ENCODE assay signal across 1 cellular context in genomic region chr11:114259551-114259983, GRCh38.
A peak's percentile ranks its signal among the peaks of the same experiment; 100 is the strongest.
TF ChIP-seq lines count a peak whose summit lies in the region.

No MANE protein-coding gene starts in this region.

TF ChIP-seq in HEK293, 187 proteins besides CTCF, POLR2A, EP300 and RAD21 (continued from another document and continues in another):
- no peak for TF ChIP-seq ZNF354C (tag by site-specific recombination; IDR thresholded peaks at IDR 0.05; ENCODE audit: borderline replicate concordance, low read depth)
- TF ChIP-seq ZSCAN30 (tag by site-specific recombination; IDR thresholded peaks at IDR 0.05): no peak
- TF ChIP-seq KLF16 (tag by site-specific recombination; IDR thresholded peaks at IDR 0.05): no peak
- TF ChIP-seq GLIS1 (tag by site-specific recombination; IDR thresholded peaks at IDR 0.05): peak; percentile 98
- no peak for TF ChIP-seq ZNF624 (tag by site-specific recombination; IDR thresholded peaks at IDR 0.05)
- TF ChIP-seq ZNF560 (tag by site-specific recombination; IDR thresholded peaks at IDR 0.05; ENCODE audit: borderline replicate concordance): no peak
- TF ChIP-seq SP3 (tag by site-specific recombination; IDR thresholded peaks at IDR 0.05): no peak
- no peak for TF ChIP-seq ZNF670 (tag by site-specific recombination; IDR thresholded peaks at IDR 0.05; ENCODE audit: low read depth)
- no peak for TF ChIP-seq MEIS1 (CRISPR knock-in tag; IDR thresholded peaks at IDR 0.05; ENCODE audit: borderline replicate concordance)
- no peak for TF ChIP-seq ZFP41 (tag by site-specific recombination; IDR thresholded peaks at IDR 0.05; ENCODE audit: borderline replicate concordance)
- TF ChIP-seq, protein P1, sequence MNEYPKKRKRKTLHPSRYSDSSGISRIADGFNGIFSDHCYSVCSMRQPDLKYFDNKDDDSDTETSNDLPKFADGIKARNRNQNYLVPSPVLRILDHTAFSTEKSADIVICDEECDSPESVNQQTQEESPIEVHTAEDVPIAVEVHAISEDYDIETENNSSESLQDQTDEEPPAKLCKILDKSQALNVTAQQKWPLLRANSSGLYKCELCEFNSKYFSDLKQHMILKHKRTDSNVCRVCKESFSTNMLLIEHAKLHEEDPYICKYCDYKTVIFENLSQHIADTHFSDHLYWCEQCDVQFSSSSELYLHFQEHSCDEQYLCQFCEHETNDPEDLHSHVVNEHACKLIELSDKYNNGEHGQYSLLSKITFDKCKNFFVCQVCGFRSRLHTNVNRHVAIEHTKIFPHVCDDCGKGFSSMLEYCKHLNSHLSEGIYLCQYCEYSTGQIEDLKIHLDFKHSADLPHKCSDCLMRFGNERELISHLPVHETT (tag by site-specific recombination; IDR thresholded peaks at IDR 0.05): 0 out of 2 replicates have a peak, but pooled peaks have one; percentile 23
- TF ChIP-seq ZNF548 (tag by site-specific recombination; IDR thresholded peaks at IDR 0.05): no peak
- no peak for TF ChIP-seq GLI4 (tag by site-specific recombination; IDR thresholded peaks at IDR 0.05)
- TF ChIP-seq, protein P2, sequence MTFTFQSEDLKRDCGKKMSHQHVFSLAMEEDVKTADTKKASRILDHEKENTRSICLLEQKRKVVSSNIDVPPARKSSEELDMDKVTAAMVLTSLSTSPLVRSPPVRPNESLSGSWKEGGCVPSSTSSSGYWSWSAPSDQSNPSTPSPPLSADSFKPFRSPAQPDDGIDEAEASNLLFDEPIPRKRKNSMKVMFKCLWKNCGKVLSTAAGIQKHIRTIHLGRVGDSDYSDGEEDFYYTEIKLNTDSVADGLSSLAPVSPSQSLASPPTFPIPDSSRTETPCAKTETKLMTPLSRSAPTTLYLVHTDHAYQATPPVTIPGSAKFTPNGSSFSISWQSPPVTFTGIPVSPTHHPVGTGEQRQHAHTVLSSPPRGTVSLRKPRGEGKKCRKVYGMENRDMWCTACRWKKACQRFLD (tag by site-specific recombination; IDR thresholded peaks at IDR 0.05): no peak
- no peak for TF ChIP-seq ZNF214 (tag by site-specific recombination; IDR thresholded peaks at IDR 0.05; ENCODE audit: borderline replicate concordance)
- no peak for TF ChIP-seq TSHZ1 (tag by site-specific recombination; IDR thresholded peaks at IDR 0.05; ENCODE audit: borderline replicate concordance)
- TF ChIP-seq, protein P3, sequence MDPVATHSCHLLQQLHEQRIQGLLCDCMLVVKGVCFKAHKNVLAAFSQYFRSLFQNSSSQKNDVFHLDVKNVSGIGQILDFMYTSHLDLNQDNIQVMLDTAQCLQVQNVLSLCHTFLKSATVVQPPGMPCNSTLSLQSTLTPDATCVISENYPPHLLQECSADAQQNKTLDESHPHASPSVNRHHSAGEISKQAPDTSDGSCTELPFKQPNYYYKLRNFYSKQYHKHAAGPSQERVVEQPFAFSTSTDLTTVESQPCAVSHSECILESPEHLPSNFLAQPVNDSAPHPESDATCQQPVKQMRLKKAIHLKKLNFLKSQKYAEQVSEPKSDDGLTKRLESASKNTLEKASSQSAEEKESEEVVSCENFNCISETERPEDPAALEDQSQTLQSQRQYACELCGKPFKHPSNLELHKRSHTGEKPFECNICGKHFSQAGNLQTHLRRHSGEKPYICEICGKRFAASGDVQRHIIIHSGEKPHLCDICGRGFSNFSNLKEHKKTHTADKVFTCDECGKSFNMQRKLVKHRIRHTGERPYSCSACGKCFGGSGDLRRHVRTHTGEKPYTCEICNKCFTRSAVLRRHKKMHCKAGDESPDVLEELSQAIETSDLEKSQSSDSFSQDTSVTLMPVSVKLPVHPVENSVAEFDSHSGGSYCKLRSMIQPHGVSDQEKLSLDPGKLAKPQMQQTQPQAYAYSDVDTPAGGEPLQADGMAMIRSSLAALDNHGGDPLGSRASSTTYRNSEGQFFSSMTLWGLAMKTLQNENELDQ (tag by site-specific recombination; IDR thresholded peaks at IDR 0.05; ENCODE audit: low read depth): no peak
- TF ChIP-seq ZNF266 (tag by site-specific recombination; IDR thresholded peaks at IDR 0.05; ENCODE audit: low read depth): no peak
- no peak for TF ChIP-seq KLF9 (tag by site-specific recombination; IDR thresholded peaks at IDR 0.05; ENCODE audit: low read depth)
- no peak for TF ChIP-seq ZNF530 (tag by site-specific recombination; IDR thresholded peaks at IDR 0.05; ENCODE audit: low read depth)
- no peak for TF ChIP-seq ZNF133 (tag by site-specific recombination; IDR thresholded peaks at IDR 0.05)
- TF ChIP-seq KLF8 (tag by site-specific recombination; IDR thresholded peaks at IDR 0.05): no peak
- TF ChIP-seq, protein P4, sequence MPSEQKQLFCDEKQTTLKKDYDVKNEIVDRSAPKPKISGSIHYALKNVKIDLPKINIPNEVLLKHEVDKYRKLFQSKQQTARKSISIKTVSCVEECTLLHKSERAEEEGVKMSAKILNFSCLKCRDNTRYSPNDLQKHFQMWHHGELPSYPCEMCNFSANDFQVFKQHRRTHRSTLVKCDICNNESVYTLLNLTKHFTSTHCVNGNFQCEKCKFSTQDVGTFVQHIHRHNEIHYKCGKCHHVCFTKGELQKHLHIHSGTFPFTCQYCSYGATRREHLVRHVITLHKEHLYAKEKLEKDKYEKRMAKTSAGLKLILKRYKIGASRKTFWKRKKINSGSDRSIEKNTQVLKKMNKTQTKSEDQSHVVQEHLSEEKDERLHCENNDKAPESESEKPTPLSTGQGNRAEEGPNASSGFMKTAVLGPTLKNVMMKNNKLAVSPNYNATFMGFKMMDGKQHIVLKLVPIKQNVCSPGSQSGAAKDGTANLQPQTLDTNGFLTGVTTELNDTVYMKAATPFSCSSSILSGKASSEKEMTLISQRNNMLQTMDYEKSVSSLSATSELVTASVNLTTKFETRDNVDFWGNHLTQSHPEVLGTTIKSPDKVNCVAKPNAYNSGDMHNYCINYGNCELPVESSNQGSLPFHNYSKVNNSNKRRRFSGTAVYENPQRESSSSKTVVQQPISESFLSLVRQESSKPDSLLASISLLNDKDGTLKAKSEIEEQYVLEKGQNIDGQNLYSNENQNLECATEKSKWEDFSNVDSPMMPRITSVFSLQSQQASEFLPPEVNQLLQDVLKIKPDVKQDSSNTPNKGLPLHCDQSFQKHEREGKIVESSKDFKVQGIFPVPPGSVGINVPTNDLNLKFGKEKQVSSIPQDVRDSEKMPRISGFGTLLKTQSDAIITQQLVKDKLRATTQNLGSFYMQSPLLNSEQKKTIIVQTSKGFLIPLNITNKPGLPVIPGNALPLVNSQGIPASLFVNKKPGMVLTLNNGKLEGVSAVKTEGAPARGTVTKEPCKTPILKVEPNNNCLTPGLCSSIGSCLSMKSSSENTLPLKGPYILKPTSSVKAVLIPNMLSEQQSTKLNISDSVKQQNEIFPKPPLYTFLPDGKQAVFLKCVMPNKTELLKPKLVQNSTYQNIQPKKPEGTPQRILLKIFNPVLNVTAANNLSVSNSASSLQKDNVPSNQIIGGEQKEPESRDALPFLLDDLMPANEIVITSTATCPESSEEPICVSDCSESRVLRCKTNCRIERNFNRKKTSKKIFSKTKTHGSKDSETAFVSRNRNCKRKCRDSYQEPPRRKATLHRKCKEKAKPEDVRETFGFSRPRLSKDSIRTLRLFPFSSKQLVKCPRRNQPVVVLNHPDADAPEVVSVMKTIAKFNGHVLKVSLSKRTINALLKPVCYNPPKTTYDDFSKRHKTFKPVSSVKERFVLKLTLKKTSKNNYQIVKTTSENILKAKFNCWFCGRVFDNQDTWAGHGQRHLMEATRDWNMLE (tag by site-specific recombination; conservative IDR thresholded peaks at IDR 0.05; ENCODE audit: low read depth): no peak
- TF ChIP-seq ZNF311 (tag by site-specific recombination; IDR thresholded peaks at IDR 0.05; ENCODE audit: borderline replicate concordance): no peak
- TF ChIP-seq GFI1B (tag by site-specific recombination; IDR thresholded peaks at IDR 0.05): peak; percentile 74
- TF ChIP-seq ZNF768 (tag by site-specific recombination; IDR thresholded peaks at IDR 0.05): no peak
- TF ChIP-seq, protein P5, sequence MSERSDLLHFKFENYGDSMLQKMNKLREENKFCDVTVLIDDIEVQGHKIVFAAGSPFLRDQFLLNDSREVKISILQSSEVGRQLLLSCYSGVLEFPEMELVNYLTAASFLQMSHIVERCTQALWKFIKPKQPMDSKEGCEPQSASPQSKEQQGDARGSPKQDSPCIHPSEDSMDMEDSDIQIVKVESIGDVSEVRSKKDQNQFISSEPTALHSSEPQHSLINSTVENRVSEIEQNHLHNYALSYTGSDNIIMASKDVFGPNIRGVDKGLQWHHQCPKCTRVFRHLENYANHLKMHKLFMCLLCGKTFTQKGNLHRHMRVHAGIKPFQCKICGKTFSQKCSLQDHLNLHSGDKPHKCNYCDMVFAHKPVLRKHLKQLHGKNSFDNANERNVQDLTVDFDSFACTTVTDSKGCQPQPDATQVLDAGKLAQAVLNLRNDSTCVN (tag by site-specific recombination; optimal IDR thresholded peaks at IDR 0.05): no peak
- TF ChIP-seq, protein P6, sequence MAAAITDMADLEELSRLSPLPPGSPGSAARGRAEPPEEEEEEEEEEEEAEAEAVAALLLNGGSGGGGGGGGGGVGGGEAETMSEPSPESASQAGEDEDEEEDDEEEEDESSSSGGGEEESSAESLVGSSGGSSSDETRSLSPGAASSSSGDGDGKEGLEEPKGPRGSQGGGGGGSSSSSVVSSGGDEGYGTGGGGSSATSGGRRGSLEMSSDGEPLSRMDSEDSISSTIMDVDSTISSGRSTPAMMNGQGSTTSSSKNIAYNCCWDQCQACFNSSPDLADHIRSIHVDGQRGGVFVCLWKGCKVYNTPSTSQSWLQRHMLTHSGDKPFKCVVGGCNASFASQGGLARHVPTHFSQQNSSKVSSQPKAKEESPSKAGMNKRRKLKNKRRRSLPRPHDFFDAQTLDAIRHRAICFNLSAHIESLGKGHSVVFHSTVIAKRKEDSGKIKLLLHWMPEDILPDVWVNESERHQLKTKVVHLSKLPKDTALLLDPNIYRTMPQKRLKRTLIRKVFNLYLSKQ (tag by site-specific recombination; IDR thresholded peaks at IDR 0.05; ENCODE audit: borderline replicate concordance): no peak
- no peak for TF ChIP-seq YY2 (tag by site-specific recombination; IDR thresholded peaks at IDR 0.05)
- TF ChIP-seq MYNN (tag by site-specific recombination; IDR thresholded peaks at IDR 0.05; ENCODE audit: borderline replicate concordance): no peak
- TF ChIP-seq ZBTB17 (tag by site-specific recombination; IDR thresholded peaks at IDR 0.05): no peak
- TF ChIP-seq ZXDB (tag by site-specific recombination; IDR thresholded peaks at IDR 0.05): no peak
- TF ChIP-seq ZSCAN23 (tag by site-specific recombination; IDR thresholded peaks at IDR 0.05): no peak
- TF ChIP-seq ZNF23 (tag by site-specific recombination; IDR thresholded peaks at IDR 0.05; ENCODE audit: borderline replicate concordance): no peak
- TF ChIP-seq ZSCAN5A (tag by site-specific recombination; IDR thresholded peaks at IDR 0.05): no peak
- no peak for TF ChIP-seq EGR2 (tag by site-specific recombination; IDR thresholded peaks at IDR 0.05; ENCODE audit: low read depth)
- no peak for TF ChIP-seq ZFHX2 (tag by site-specific recombination; conservative IDR thresholded peaks at IDR 0.05)
- TF ChIP-seq ZNF701 (tag by site-specific recombination; IDR thresholded peaks at IDR 0.05): no peak
- no peak for TF ChIP-seq ZNF175 (tag by site-specific recombination; IDR thresholded peaks at IDR 0.05)
- 0 out of 2 replicates have a peak, but pooled peaks have one; percentile 29 for TF ChIP-seq ZNF24 (tag by site-specific recombination; IDR thresholded peaks at IDR 0.05)
- TF ChIP-seq ZNF426 (tag by site-specific recombination; IDR thresholded peaks at IDR 0.05): no peak
- TF ChIP-seq, protein P7, sequence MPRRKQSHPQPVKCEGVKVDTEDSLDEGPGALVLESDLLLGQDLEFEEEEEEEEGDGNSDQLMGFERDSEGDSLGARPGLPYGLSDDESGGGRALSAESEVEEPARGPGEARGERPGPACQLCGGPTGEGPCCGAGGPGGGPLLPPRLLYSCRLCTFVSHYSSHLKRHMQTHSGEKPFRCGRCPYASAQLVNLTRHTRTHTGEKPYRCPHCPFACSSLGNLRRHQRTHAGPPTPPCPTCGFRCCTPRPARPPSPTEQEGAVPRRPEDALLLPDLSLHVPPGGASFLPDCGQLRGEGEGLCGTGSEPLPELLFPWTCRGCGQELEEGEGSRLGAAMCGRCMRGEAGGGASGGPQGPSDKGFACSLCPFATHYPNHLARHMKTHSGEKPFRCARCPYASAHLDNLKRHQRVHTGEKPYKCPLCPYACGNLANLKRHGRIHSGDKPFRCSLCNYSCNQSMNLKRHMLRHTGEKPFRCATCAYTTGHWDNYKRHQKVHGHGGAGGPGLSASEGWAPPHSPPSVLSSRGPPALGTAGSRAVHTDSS (tag by site-specific recombination; IDR thresholded peaks at IDR 0.05): no peak
- TF ChIP-seq TRIM28 (IDR thresholded peaks at IDR 0.05; ENCODE audit: borderline replicate concordance, low read length): no peak
- no peak for TF ChIP-seq ZNF561 (tag by site-specific recombination; IDR thresholded peaks at IDR 0.05; ENCODE audit: borderline replicate concordance)
- TF ChIP-seq OVOL3 (tag by site-specific recombination; IDR thresholded peaks at IDR 0.05): no peak
